20 cellular contexts compared by ENCODE assay signal in the genomic region with DNA sequence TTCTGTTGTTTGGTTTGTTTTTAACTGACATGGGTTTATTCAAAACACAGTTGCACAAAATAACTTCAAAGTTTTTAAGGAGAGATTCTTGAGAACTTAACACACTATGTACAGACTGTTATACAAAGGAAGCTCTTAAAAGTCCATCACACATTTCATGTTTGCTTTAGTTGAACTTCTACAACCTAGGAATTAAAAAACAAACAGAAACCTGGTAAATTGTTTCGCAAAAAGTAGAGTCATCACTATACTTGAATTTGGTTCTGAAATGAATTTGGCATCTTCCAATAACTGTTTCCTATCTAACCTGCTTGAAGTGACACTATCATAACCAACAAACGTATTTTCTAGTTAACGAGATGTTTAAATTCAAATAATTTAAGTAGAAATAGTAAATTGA.
"Had no signal": no experiment of that assay in that cellular context is flagged by ENCODE, and none has a peak within 500 bp of the region (broad histone marks: within the 10 kb centered on the region; RNA-seq: fewer than 3 reads in every experiment).

No MANE protein-coding gene starts in this region.

- H3K27me3 Mint-ChIP-seq: activated B cell treated with CpG ODN at 0.5 μM for 24 hours; activated naive CD8-positive, alpha-beta T cell treated with anti-CD3 and anti-CD28 coated beads, Interleukin-2, amount 10 ng/mL, durations not matched to agents 7 days and 5 days; brain; memory B cell; naive B cell; stimulated activated naive CD8-positive, alpha-beta T cell treated with anti-CD3 and anti-CD28 coated beads, Interleukin-15, Interleukin-2, amounts not matched to agents 100 ng/mL and 50 ng/mL, for 24 hours; T-cell had no signal

- H3K27ac ChIP-seq: coronary artery, gastrocnemius medialis, left ventricle myocardium inferior, prostate gland, skin epidermis, tibial nerve had no signal

- H3K27ac Mint-ChIP-seq: activated B cell treated with CpG ODN at 0.5 μM for 24 hours; activated naive CD8-positive, alpha-beta T cell treated with anti-CD3 and anti-CD28 coated beads, Interleukin-2, amount 10 ng/mL, durations not matched to agents 7 days and 5 days; activated T-helper 2 cell treated with anti-CD3 and anti-CD28 coated beads, Interferon-gamma antibody, Interleukin-2, Interleukin-4, amounts not matched to agents 10 μg/mL and 5 μg/mL and 100 μg/mL, durations not matched to agents 14 hours and 24 hours and 36 hours; memory B cell; stimulated activated naive CD8-positive, alpha-beta T cell treated with anti-CD3 and anti-CD28 coated beads, Interleukin-15, Interleukin-2, amounts not matched to agents 100 ng/mL and 50 ng/mL, for 24 hours had no signal

- H3K27me3 ChIP-seq: gastrocnemius medialis, tibial nerve had no signal

- H3K36me3 ChIP-seq: gastrocnemius medialis, left ventricle myocardium inferior, prostate gland had no signal

- DNase-seq: activated B cell treated with CpG ODN at 0.5 μM for 24 hours; activated naive CD8-positive, alpha-beta T cell treated with anti-CD3 and anti-CD28 coated beads, Interleukin-2, amount 10 ng/mL, durations not matched to agents 7 days and 5 days; amygdala; erythroblast; gastrocnemius medialis; head of caudate nucleus; left ventricle myocardium inferior; mucosa of descending colon; naive B cell; right cardiac atrium; T-cell; T-helper 9 cell had no signal

- H3K4me3 Mint-ChIP-seq: activated B cell treated with CpG ODN at 0.5 μM for 24 hours; activated naive CD8-positive, alpha-beta T cell treated with anti-CD3 and anti-CD28 coated beads, Interleukin-2, amount 10 ng/mL, durations not matched to agents 7 days and 5 days; brain; memory B cell; naive B cell; stimulated activated naive CD8-positive, alpha-beta T cell treated with anti-CD3 and anti-CD28 coated beads, Interleukin-15, Interleukin-2, amounts not matched to agents 100 ng/mL and 50 ng/mL, for 24 hours; T-cell had no signal

- ATAC-seq: gastrocnemius medialis, mucosa of descending colon, right cardiac atrium, T-cell had no signal

- H3K4me1 ChIP-seq: prostate gland had no signal

- H3K4me3 ChIP-seq: coronary artery, gastrocnemius medialis, left ventricle myocardium inferior, mucosa of descending colon, prostate gland, skin epidermis, tibial nerve had no signal

- H3K9me3 ChIP-seq: gastrocnemius medialis, left ventricle myocardium inferior, mucosa of descending colon, prostate gland, tibial nerve had no signal

- H3K9me3 Mint-ChIP-seq: activated B cell treated with CpG ODN at 0.5 μM for 24 hours; activated naive CD8-positive, alpha-beta T cell treated with anti-CD3 and anti-CD28 coated beads, Interleukin-2, amount 10 ng/mL, durations not matched to agents 7 days and 5 days; activated T-helper 2 cell treated with anti-CD3 and anti-CD28 coated beads, Interferon-gamma antibody, Interleukin-2, Interleukin-4, amounts not matched to agents 10 μg/mL and 5 μg/mL and 100 μg/mL, durations not matched to agents 14 hours and 24 hours and 36 hours; brain; memory B cell; naive B cell; stimulated activated naive CD8-positive, alpha-beta T cell treated with anti-CD3 and anti-CD28 coated beads, Interleukin-15, Interleukin-2, amounts not matched to agents 100 ng/mL and 50 ng/mL, for 24 hours; T-cell had no signal
